Comparison of ENCODE assay signal across 1 cellular context in genomic region chr2:24015562-24016375, GRCh38.
TF ChIP-seq lines count a peak whose summit lies in the region.

No MANE protein-coding gene starts in this region.

TF ChIP-seq in HepG2, 621 proteins besides CTCF, POLR2A, EP300 and RAD21 (continued from another document and continues in another):
- TF ChIP-seq NFAT5 (CRISPR knock-in tag; IDR thresholded peaks at IDR 0.05) (no peak), HNF4A (CRISPR knock-in tag; IDR thresholded peaks at IDR 0.05) (peak; percentile 26; the same call in 1 of the 2 replicates), ZNF430 (CRISPR knock-in tag; IDR thresholded peaks at IDR 0.05) (peak; percentile 66; the same call in 1 of the 2 replicates), MEF2D (CRISPR knock-in tag; IDR thresholded peaks at IDR 0.05) (peak; percentile 70; the same call in 1 of the 2 replicates), NR2F2 (IDR thresholded peaks at IDR 0.05; ENCODE audit: borderline replicate concordance, low read depth) (0 out of 2 replicates have a peak, but pooled peaks have one; percentile 16), PHF21A (CRISPR knock-in tag; IDR thresholded peaks at IDR 0.05) (peak; percentile 92), PREB (CRISPR knock-in tag; IDR thresholded peaks at IDR 0.05) (no peak), POGK (CRISPR knock-in tag; conservative IDR thresholded peaks at IDR 0.05) (no peak; the same call in none of the 2 replicates), MEIS1 (CRISPR knock-in tag; IDR thresholded peaks at IDR 0.05; ENCODE audit: borderline replicate concordance) (peak; percentile 63; the same call in 1 of the 2 replicates), ZKSCAN8 (CRISPR knock-in tag; IDR thresholded peaks at IDR 0.05; ENCODE audit: borderline replicate concordance) (peak; percentile 80; the same call in 1 of the 2 replicates), HDAC1 (CRISPR knock-in tag; IDR thresholded peaks at IDR 0.05) (peak; percentile 87), NFE2 (CRISPR knock-in tag; IDR thresholded peaks at IDR 0.05) (no peak), SUZ12 (IDR thresholded peaks at IDR 0.05; ENCODE audit: low read depth, low read length) (no peak), RFX1 (IDR thresholded peaks at IDR 0.05) (no peak), NFE2L2 (IDR thresholded peaks at IDR 0.05; ENCODE audit: low read length) (no peak), ZNF230 (CRISPR knock-in tag; IDR thresholded peaks at IDR 0.05) (no peak), SMAD3 (CRISPR knock-in tag; IDR thresholded peaks at IDR 0.05) (peak; percentile 89), HNRNPL (IDR thresholded peaks at IDR 0.05; ENCODE audit: low read depth, low read length) (no peak), JUN (CRISPR knock-in tag; IDR thresholded peaks at IDR 0.05) (peak; percentile 98), TFAP4 (IDR thresholded peaks at IDR 0.05; ENCODE audit: borderline replicate concordance, low read depth) (no peak), MIER3 (CRISPR knock-in tag; IDR thresholded peaks at IDR 0.05; ENCODE audit: borderline replicate concordance) (0 out of 2 replicates have a peak, but pooled peaks have one; percentile 59), IRX3 (CRISPR knock-in tag; IDR thresholded peaks at IDR 0.05; ENCODE audit: borderline replicate concordance, low read depth) (no peak), ZNF235 (CRISPR knock-in tag; IDR thresholded peaks at IDR 0.05; ENCODE audit: borderline replicate concordance) (no peak), AGO1 (IDR thresholded peaks at IDR 0.05; ENCODE audit: low read depth, low read length, poor library complexity, severe bottlenecking) (no peak), ZNF556 (CRISPR knock-in tag; IDR thresholded peaks at IDR 0.05; ENCODE audit: borderline replicate concordance) (peak; percentile 69; the same call in 1 of the 2 replicates), ZNF7 (CRISPR knock-in tag; IDR thresholded peaks at IDR 0.05) (no peak), ZNF543 (CRISPR knock-in tag; IDR thresholded peaks at IDR 0.05) (peak; percentile 85), ZNF83 (CRISPR knock-in tag; IDR thresholded peaks at IDR 0.05; ENCODE audit: borderline replicate concordance) (no peak), GTF2F1 (IDR thresholded peaks at IDR 0.05; ENCODE audit: low read length) (no peak), ZNF510 (CRISPR knock-in tag; IDR thresholded peaks at IDR 0.05; ENCODE audit: low read depth) (no peak), ZNF558 (CRISPR knock-in tag; IDR thresholded peaks at IDR 0.05; ENCODE audit: borderline replicate concordance) (no peak), MYC (CRISPR knock-in tag; IDR thresholded peaks at IDR 0.05; ENCODE audit: borderline replicate concordance) (no peak), ZNF572 (CRISPR knock-in tag; IDR thresholded peaks at IDR 0.05) (no peak), ZNF891 (CRISPR knock-in tag; IDR thresholded peaks at IDR 0.05) (peak; percentile 93), RBM22 (optimal IDR thresholded peaks at IDR 0.05; ENCODE audit: low read length) (no peak), GATA4 (IDR thresholded peaks at IDR 0.05; ENCODE audit: borderline replicate concordance, low read depth) (0 out of 2 replicates have a peak, but pooled peaks have one; percentile 34), DMAP1 (CRISPR knock-in tag; IDR thresholded peaks at IDR 0.05) (no peak), HIVEP1 (CRISPR knock-in tag; IDR thresholded peaks at IDR 0.05) (peak; percentile 32; the same call in 1 of the 2 replicates), ZNF704 (CRISPR knock-in tag; IDR thresholded peaks at IDR 0.05; ENCODE audit: borderline replicate concordance) (0 out of 2 replicates have a peak, but pooled peaks have one; percentile 5)
- TF ChIP-seq, protein P1, sequence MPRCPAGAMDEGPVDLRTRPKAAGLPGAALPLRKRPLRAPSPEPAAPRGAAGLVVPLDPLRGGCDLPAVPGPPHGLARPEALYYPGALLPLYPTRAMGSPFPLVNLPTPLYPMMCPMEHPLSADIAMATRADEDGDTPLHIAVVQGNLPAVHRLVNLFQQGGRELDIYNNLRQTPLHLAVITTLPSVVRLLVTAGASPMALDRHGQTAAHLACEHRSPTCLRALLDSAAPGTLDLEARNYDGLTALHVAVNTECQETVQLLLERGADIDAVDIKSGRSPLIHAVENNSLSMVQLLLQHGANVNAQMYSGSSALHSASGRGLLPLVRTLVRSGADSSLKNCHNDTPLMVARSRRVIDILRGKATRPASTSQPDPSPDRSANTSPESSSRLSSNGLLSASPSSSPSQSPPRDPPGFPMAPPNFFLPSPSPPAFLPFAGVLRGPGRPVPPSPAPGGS (CRISPR knock-in tag; IDR thresholded peaks at IDR 0.05) = no peak
- TF ChIP-seq, protein P2, sequence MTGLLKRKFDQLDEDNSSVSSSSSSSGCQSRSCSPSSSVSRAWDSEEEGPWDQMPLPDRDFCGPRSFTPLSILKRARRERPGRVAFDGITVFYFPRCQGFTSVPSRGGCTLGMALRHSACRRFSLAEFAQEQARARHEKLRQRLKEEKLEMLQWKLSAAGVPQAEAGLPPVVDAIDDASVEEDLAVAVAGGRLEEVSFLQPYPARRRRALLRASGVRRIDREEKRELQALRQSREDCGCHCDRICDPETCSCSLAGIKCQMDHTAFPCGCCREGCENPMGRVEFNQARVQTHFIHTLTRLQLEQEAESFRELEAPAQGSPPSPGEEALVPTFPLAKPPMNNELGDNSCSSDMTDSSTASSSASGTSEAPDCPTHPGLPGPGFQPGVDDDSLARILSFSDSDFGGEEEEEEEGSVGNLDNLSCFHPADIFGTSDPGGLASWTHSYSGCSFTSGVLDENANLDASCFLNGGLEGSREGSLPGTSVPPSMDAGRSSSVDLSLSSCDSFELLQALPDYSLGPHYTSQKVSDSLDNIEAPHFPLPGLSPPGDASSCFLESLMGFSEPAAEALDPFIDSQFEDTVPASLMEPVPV (CRISPR knock-in tag; IDR thresholded peaks at IDR 0.05) = no peak; the same call in 1 of the 2 replicates
- TF ChIP-seq, protein P3, sequence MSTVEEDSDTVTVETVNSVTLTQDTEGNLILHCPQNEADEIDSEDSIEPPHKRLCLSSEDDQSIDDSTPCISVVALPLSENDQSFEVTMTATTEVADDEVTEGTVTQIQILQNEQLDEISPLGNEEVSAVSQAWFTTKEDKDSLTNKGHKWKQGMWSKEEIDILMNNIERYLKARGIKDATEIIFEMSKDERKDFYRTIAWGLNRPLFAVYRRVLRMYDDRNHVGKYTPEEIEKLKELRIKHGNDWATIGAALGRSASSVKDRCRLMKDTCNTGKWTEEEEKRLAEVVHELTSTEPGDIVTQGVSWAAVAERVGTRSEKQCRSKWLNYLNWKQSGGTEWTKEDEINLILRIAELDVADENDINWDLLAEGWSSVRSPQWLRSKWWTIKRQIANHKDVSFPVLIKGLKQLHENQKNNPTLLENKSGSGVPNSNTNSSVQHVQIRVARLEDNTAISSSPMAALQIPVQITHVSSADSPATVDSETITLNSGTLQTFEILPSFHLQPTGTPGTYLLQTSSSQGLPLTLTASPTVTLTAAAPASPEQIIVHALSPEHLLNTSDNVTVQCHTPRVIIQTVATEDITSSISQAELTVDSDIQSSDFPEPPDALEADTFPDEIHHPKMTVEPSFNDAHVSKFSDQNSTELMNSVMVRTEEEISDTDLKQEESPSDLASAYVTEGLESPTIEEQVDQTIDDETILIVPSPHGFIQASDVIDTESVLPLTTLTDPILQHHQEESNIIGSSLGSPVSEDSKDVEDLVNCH (CRISPR knock-in tag; IDR thresholded peaks at IDR 0.05) = no peak
- TF ChIP-seq, protein P4, sequence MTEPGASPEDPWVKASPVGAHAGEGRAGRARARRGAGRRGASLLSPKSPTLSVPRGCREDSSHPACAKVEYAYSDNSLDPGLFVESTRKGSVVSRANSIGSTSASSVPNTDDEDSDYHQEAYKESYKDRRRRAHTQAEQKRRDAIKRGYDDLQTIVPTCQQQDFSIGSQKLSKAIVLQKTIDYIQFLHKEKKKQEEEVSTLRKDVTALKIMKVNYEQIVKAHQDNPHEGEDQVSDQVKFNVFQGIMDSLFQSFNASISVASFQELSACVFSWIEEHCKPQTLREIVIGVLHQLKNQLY (CRISPR knock-in tag; IDR thresholded peaks at IDR 0.05) = peak; percentile 64; the same call in 1 of the 2 replicates
- TF ChIP-seq, protein P5, sequence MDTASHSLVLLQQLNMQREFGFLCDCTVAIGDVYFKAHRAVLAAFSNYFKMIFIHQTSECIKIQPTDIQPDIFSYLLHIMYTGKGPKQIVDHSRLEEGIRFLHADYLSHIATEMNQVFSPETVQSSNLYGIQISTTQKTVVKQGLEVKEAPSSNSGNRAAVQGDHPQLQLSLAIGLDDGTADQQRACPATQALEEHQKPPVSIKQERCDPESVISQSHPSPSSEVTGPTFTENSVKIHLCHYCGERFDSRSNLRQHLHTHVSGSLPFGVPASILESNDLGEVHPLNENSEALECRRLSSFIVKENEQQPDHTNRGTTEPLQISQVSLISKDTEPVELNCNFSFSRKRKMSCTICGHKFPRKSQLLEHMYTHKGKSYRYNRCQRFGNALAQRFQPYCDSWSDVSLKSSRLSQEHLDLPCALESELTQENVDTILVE (CRISPR knock-in tag; IDR thresholded peaks at IDR 0.05) = no peak; the same call in 1 of the 2 replicates
- TF ChIP-seq, protein P6, sequence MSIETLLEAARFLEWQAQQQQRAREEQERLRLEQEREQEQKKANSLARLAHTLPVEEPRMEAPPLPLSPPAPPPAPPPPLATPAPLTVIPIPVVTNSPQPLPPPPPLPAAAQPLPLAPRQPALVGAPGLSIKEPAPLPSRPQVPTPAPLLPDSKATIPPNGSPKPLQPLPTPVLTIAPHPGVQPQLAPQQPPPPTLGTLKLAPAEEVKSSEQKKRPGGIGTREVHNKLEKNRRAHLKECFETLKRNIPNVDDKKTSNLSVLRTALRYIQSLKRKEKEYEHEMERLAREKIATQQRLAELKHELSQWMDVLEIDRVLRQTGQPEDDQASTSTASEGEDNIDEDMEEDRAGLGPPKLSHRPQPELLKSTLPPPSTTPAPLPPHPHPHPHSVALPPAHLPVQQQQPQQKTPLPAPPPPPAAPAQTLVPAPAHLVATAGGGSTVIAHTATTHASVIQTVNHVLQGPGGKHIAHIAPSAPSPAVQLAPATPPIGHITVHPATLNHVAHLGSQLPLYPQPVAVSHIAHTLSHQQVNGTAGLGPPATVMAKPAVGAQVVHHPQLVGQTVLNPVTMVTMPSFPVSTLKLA (IDR thresholded peaks at IDR 0.05) = no peak
